Comparison of ENCODE assay signal across 11 cellular contexts in the genomic region with DNA sequence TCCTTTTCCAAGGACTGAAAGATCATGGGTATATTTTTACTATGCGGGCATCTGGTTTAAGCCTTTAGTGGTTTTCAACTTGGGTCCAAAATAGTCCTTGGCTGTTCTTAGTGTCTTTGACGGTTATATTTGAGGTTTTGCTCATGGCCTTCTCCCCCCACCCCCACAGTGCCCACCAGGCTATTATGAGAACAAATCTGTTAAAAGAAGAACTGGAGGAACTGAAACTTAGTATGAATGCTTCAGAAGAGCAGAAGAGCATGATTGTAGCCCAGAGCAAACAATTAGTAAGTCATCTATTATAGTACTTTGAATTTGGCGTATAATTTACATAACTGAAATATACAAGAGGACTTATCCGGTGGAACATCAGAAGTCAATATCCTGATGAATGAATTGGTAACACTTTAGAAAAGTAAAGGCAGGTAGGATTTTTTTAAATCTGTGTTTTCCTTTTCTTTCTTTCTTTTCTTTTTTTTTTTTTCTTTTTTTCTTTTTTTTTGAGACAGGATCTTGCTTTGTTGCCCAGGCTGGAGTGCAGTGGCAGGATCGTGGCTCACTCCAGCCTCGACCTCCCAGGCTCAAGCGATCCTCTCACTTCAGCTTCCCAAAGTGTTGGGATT.
DNase-seq lines count a peak whose midpoint lies in the region; ATAC-seq lines count a peak whose summit lies in the region.
"Had no signal": no experiment of that assay in that cellular context is flagged by ENCODE, and none has a peak within 500 bp of the region (broad histone marks: within the 10 kb centered on the region; RNA-seq: fewer than 3 reads in every experiment).

No MANE protein-coding gene starts in this region.

- H3K27ac Mint-ChIP-seq in activated naive CD4-positive, alpha-beta T cell treated with anti-CD3 and anti-CD28 coated beads for 36 hours = no peak overlapping the region

- H3K4me3 Mint-ChIP-seq in activated naive CD4-positive, alpha-beta T cell treated with anti-CD3 and anti-CD28 coated beads for 36 hours = no peak overlapping the region

- no peaks in the 10 kb centered on the region for H3K4me1 Mint-ChIP-seq in activated naive CD4-positive, alpha-beta T cell treated with anti-CD3 and anti-CD28 coated beads for 36 hours (ENCODE audit: low read depth)

- no peak overlapping the region for H3K4me3 ChIP-seq in MG63

- ATAC-seq in GM18511 (IDR thresholded peaks at IDR 0.05; ENCODE audit: unreplicated experiment) (peak; percentile 90), GM21526 (IDR thresholded peaks at IDR 0.05; ENCODE audit: low FRiP score, unreplicated experiment) (peak; percentile 73), HG03139 (IDR thresholded peaks at IDR 0.05; ENCODE audit: unreplicated experiment) (peak; percentile 75)

- H3K27me3 Mint-ChIP-seq in activated naive CD4-positive, alpha-beta T cell treated with anti-CD3 and anti-CD28 coated beads for 36 hours (ENCODE audit: low read depth) = peaks cover 6% of the 10 kb centered on the region

- no peaks in the 10 kb centered on the region for H3K36me3 ChIP-seq in MG63

- H3K9me3 ChIP-seq in MG63 = no peaks in the 10 kb centered on the region

- intact Hi-C loops in activated naive CD4-positive, alpha-beta T cell treated with anti-CD3 and anti-CD28 coated beads for 36 hours (cut with micrococcal nuclease) = no loop called here

- no peaks in the 10 kb centered on the region for H3K27me3 ChIP-seq in MG63

- peak; percentile 50 for DNase-seq in SIG-M5 (lab: John Stamatoyannopoulos, UW)
- no peak for DNase-seq in MG63
- DNase-seq in HPDE6-E6E7 (ENCODE audit: extremely low spot score) = no peak
- DNase-seq in activated naive CD4-positive, alpha-beta T cell treated with anti-CD3 and anti-CD28 coated beads for 36 hours = no peak
- no peak for DNase-seq in activated gamma-delta T cell treated with Interleukin-2 at 50 U/mL for 16 hours
- DNase-seq: effector CD8-positive, alpha-beta T cell; NCI-H2107; stimulated activated CD4-positive, alpha-beta T cell treated with anti-CD3 and anti-CD28 coated beads, Interleukin-2, amount 100 ng/mL, for 48 hours had no signal

- CTCF ChIA-PET in activated naive CD4-positive, alpha-beta T cell treated with anti-CD3 and anti-CD28 coated beads for 36 hours (lab: Charles Lee) = no interaction called here

- peaks cover 5% of the 10 kb centered on the region for H3K9me3 Mint-ChIP-seq in activated naive CD4-positive, alpha-beta T cell treated with anti-CD3 and anti-CD28 coated beads for 36 hours

- H3K36me3 Mint-ChIP-seq in activated naive CD4-positive, alpha-beta T cell treated with anti-CD3 and anti-CD28 coated beads for 36 hours (ENCODE audit: low read depth) = no peaks in the 10 kb centered on the region
